ENCODE assay signal across 11 cellular contexts in genomic region chr22:37126882-37127281, GRCh38. TPM values are rescaled to one million over a fixed set of nuclear protein-coding genes. Genes with fewer than 3 reads are reported as not detected.
DNase-seq lines count a peak whose midpoint lies in the region; ATAC-seq, FAIRE-seq and TF ChIP-seq lines count a peak whose summit lies in the region.
"Had no signal": no experiment of that assay in that cellular context is flagged by ENCODE, and none has a peak within 500 bp of the region (broad histone marks: within the 10 kb centered on the region; RNA-seq: fewer than 3 reads in every experiment).

No MANE protein-coding gene starts in this region.

- no peak overlapping the region for H3K27ac ChIP-seq in CD8-positive, alpha-beta T cell (ENCODE audit: low read depth, low read length)
- H3K27ac ChIP-seq in HepG2 (ENCODE audit: extremely low read length, insufficient read depth, low read length) (no peak overlapping the region), RWPE1 (no peak overlapping the region)

- no peak overlapping the region for H2AFZ ChIP-seq in HepG2 (ENCODE audit: low read length)

- no peak overlapping the region for H3K4me3 ChIP-seq in CD8-positive, alpha-beta T cell (ENCODE audit: low read depth, low read length)
- no peak overlapping the region for H3K4me3 ChIP-seq in HepG2 (replicated peaks in 1 of 3; ENCODE audit: insufficient read depth in 1 of 3, low read depth in 2 of 3, low read length in 3 of 3)

- 54% methylated on average over 5 of the region's 5 CpGs for WGBS in HepG2 (ENCODE audit: low lambda C conversion rate)

- peak; percentile 31 for TF ChIP-seq CTCF in CD8-positive, alpha-beta T cell (IDR thresholded peaks at IDR 0.05)
- TF ChIP-seq CTCF in HFFc6 (IDR thresholded peaks at IDR 0.05) = peak; percentile 63
- peak; percentile 57 for TF ChIP-seq CTCF in HepG2 (CRISPR knock-in tag; IDR thresholded peaks at IDR 0.05)
- TF ChIP-seq CTCF in RWPE1 (conservative IDR thresholded peaks at IDR 0.05; ENCODE audit: low read depth) = no peak

- in situ Hi-C loops in HepG2 (cut with HindIII; ENCODE audit: extremely low pct_ligation_motif_present, low pct_unique_long_range_greater_than_20kb) = no loop called here

- no peaks in the 10 kb centered on the region for H3K27me3 ChIP-seq in CD8-positive, alpha-beta T cell (ENCODE audit: insufficient read depth, low read length)
- peaks cover 1 to 31% of the 10 kb centered on the region in 2 experiments; a peak in 4 of 5 replicates for H3K27me3 ChIP-seq in HepG2 (ENCODE audit: control insufficient read depth in 1 of 2, insufficient read depth in 2 of 2, low read length in 2 of 2)

- peaks cover 22% of the 10 kb centered on the region for H3K4me1 ChIP-seq in CD8-positive, alpha-beta T cell (ENCODE audit: insufficient read depth, low read length)
- H3K4me1 ChIP-seq in HepG2 (ENCODE audit: insufficient read depth, low read length) = peaks cover 12% of the 10 kb centered on the region

- FAIRE-seq in HepG2 (lab: Jason Lieb, UNC) = no peak

- BruUV-seq in HepG2 (replicated peaks; lab: Mats Ljungman, UMichigan) = no TSS peak

- intact Hi-C loops in CD8-positive, alpha-beta T cell (cut with DNase I, micrococcal nuclease) = no loop called here
- intact Hi-C loops in activated T-helper 2 cell treated with anti-CD3 and anti-CD28 coated beads, Interferon-gamma antibody, Interleukin-2, Interleukin-4, amounts not matched to agents 10 μg/mL and 5 μg/mL and 100 μg/mL, durations not matched to agents 14 hours and 24 hours and 36 hours (cut with micrococcal nuclease) = no loop called here
- intact Hi-C loops in HepG2 (cut with micrococcal nuclease; ENCODE audit: unreplicated experiment) = no loop called here

- CTCF ChIA-PET in CD8-positive, alpha-beta T cell (lab: Charles Lee) = interaction anchor here (0.9 to 6.7 kb wide), 12 partner anchors 9 to 135 kb away, joined by 3 to 31 read pairs (median 4); no protein-coding TSS in a partner anchor
- CTCF ChIA-PET in HepG2 (lab: Yijun Ruan, JAX; ENCODE audit: low intra/inter-chr PET ratio, low total read pairs) = no interaction called here
- CTCF ChIA-PET in RWPE1 (lab: Yijun Ruan, JAX) = interaction anchor here (0.5 to 0.7 kb wide), 2 partner anchors 49 to 60 kb away, joined by 3 read pairs; no protein-coding TSS in a partner anchor

- no peak for TF ChIP-seq POLR2A in HepG2 (IDR thresholded peaks at IDR 0.05; ENCODE audit: insufficient read depth in 1 of 2, low read depth in 2 of 2, low read length in 2 of 2)

- H3K9me3 Mint-ChIP-seq in CD8-positive, alpha-beta T cell = no peaks in the 10 kb centered on the region
- H3K9me3 Mint-ChIP-seq in HFFc6 = no peaks in the 10 kb centered on the region
- no peaks in the 10 kb centered on the region for H3K9me3 Mint-ChIP-seq in activated T-helper 2 cell treated with anti-CD3 and anti-CD28 coated beads, Interferon-gamma antibody, Interleukin-2, Interleukin-4, amounts not matched to agents 10 μg/mL and 5 μg/mL and 100 μg/mL, durations not matched to agents 14 hours and 24 hours and 36 hours

- H3K9ac ChIP-seq in HepG2 (ENCODE audit: insufficient read depth, low read depth, low read length) = no peak overlapping the region

- H3K9me3 ChIP-seq in CD8-positive, alpha-beta T cell (ENCODE audit: low read length) = no peaks in the 10 kb centered on the region
- H3K9me3 ChIP-seq in HepG2 (ENCODE audit: low read length) = no peaks in the 10 kb centered on the region

- no peak for TF ChIP-seq EP300 in HepG2 (IDR thresholded peaks at IDR 0.05; ENCODE audit: low read depth in 2 of 2, low read length in 2 of 2)
- no peak for TF ChIP-seq EP300 in HepG2 (CRISPR knock-in tag; IDR thresholded peaks at IDR 0.05; ENCODE audit: borderline replicate concordance)

- TF ChIP-seq RAD21 in HepG2 (CRISPR knock-in tag; IDR thresholded peaks at IDR 0.05) = no peak

- no peaks in the 10 kb centered on the region for H3K27me3 Mint-ChIP-seq in CD8-positive, alpha-beta T cell (ENCODE audit: low read depth)
- peaks cover 46% of the 10 kb centered on the region for H3K27me3 Mint-ChIP-seq in HFFc6 (ENCODE audit: insufficient read depth)
- H3K27me3 Mint-ChIP-seq in activated T-helper 2 cell treated with anti-CD3 and anti-CD28 coated beads, Interferon-gamma antibody, Interleukin-2, Interleukin-4, amounts not matched to agents 10 μg/mL and 5 μg/mL and 100 μg/mL, durations not matched to agents 14 hours and 24 hours and 36 hours (ENCODE audit: low read depth) = no peaks in the 10 kb centered on the region

- no peak for ATAC-seq in CD8-positive, alpha-beta T cell
- ATAC-seq in HepG2 = peak; percentile 42
- ATAC-seq in HG03378 (IDR thresholded peaks at IDR 0.05; ENCODE audit: unreplicated experiment) = no peak

- peak overlapping the region; percentile 86 for H3K27ac Mint-ChIP-seq in CD8-positive, alpha-beta T cell
- no peak overlapping the region for H3K27ac Mint-ChIP-seq in HFFc6
- H3K27ac Mint-ChIP-seq in activated T-helper 2 cell treated with anti-CD3 and anti-CD28 coated beads, Interferon-gamma antibody, Interleukin-2, Interleukin-4, amounts not matched to agents 10 μg/mL and 5 μg/mL and 100 μg/mL, durations not matched to agents 14 hours and 24 hours and 36 hours = peak overlapping the region; percentile 70

- peak in 2 of 7 experiments; percentile 36 to 38 for DNase-seq in CD8-positive, alpha-beta T cell
- DNase-seq in HFFc6 (no peak), HepG2 (ENCODE audit: low spot score) (no peak), D341Med (ENCODE audit: low spot score) (no peak), COLO668 (lab: John Stamatoyannopoulos, UW; ENCODE audit: unreplicated experiment) (no peak), RWPE1 (ENCODE audit: low spot score) (no peak)
- DNase-seq in activated T-helper 2 cell treated with anti-CD3 and anti-CD28 coated beads, Interferon-gamma antibody, Interleukin-2, Interleukin-4, amounts not matched to agents 10 μg/mL and 5 μg/mL and 100 μg/mL, durations not matched to agents 14 hours and 24 hours and 36 hours (ENCODE audit: low spot score) = no peak
- DNase-seq: cortex of kidney, NCI-H1105, T1000 had no signal

- no peaks in the 10 kb centered on the region for H3K79me2 ChIP-seq in HepG2 (ENCODE audit: insufficient read depth, low read length)

- H3K4me3 Mint-ChIP-seq in CD8-positive, alpha-beta T cell = no peak overlapping the region
- no peak overlapping the region for H3K4me3 Mint-ChIP-seq in HFFc6
- no peak overlapping the region for H3K4me3 Mint-ChIP-seq in activated T-helper 2 cell treated with anti-CD3 and anti-CD28 coated beads, Interferon-gamma antibody, Interleukin-2, Interleukin-4, amounts not matched to agents 10 μg/mL and 5 μg/mL and 100 μg/mL, durations not matched to agents 14 hours and 24 hours and 36 hours (ENCODE audit: low read depth)

- no peak overlapping the region for H3K4me2 ChIP-seq in HepG2 (ENCODE audit: low read depth, low read length)

- H3K4me1 Mint-ChIP-seq in CD8-positive, alpha-beta T cell (ENCODE audit: low read depth) = peaks cover 38% of the 10 kb centered on the region
- H3K4me1 Mint-ChIP-seq in HFFc6 (ENCODE audit: low read depth) = peaks cover 5% of the 10 kb centered on the region
- peaks cover 46% of the 10 kb centered on the region for H3K4me1 Mint-ChIP-seq in activated T-helper 2 cell treated with anti-CD3 and anti-CD28 coated beads, Interferon-gamma antibody, Interleukin-2, Interleukin-4, amounts not matched to agents 10 μg/mL and 5 μg/mL and 100 μg/mL, durations not matched to agents 14 hours and 24 hours and 36 hours (ENCODE audit: low read depth)

- POLR2A ChIA-PET in CD8-positive, alpha-beta T cell (lab: Charles Lee) = interaction anchor here (0.9 to 1.1 kb wide), 3 partner anchors 31 to 72 kb away, joined by 3 to 4 read pairs (median 3); no protein-coding TSS in a partner anchor
- POLR2A ChIA-PET in HepG2 (lab: Yijun Ruan, JAX) = no interaction called here
- POLR2A ChIA-PET in RWPE1 (lab: Yijun Ruan, JAX; ENCODE audit: low non-redundant PET) = no interaction called here

- peaks cover 27% of the 10 kb centered on the region for H3K36me3 ChIP-seq in CD8-positive, alpha-beta T cell (ENCODE audit: insufficient read depth, low read length)
- H3K36me3 ChIP-seq in HepG2 (replicated peaks in 1 of 2; ENCODE audit: control insufficient read depth in 1 of 2, insufficient read depth in 2 of 2, low read length in 2 of 2) = no peaks in the 10 kb centered on the region

- H3K36me3 Mint-ChIP-seq in CD8-positive, alpha-beta T cell = peaks cover 61% of the 10 kb centered on the region
- no peaks in the 10 kb centered on the region for H3K36me3 Mint-ChIP-seq in HFFc6 (ENCODE audit: low read depth)
- H3K36me3 Mint-ChIP-seq in activated T-helper 2 cell treated with anti-CD3 and anti-CD28 coated beads, Interferon-gamma antibody, Interleukin-2, Interleukin-4, amounts not matched to agents 10 μg/mL and 5 μg/mL and 100 μg/mL, durations not matched to agents 14 hours and 24 hours and 36 hours (ENCODE audit: low read depth) = peaks cover 70% of the 10 kb centered on the region

- H4K20me1 ChIP-seq in HepG2 (ENCODE audit: insufficient read depth, low read length) = no peaks in the 10 kb centered on the region

RNA-seq across cellular contexts. Expression of gene TMPRSS6, which starts 17.4 kb away (rescaled TPM):
- under 1 TPM; 0.27 to 0.58 TPM for total RNA-seq in CD8-positive, alpha-beta T cell
- total RNA-seq in HFFc6 (2021; fragmentation: NEBNext Ultra II Directional; extraction: Animal tissue kit (Norgen Biotek cat#: 25700)) = not detected
- 9.2 and 10.2 TPM in 2 replicates for total RNA-seq in activated T-helper 2 cell treated with anti-CD3 and anti-CD28 coated beads, Interferon-gamma antibody, Interleukin-2, Interleukin-4, amounts not matched to agents 10 μg/mL and 5 μg/mL and 100 μg/mL, durations not matched to agents 14 hours and 24 hours and 36 hours
- total RNA-seq in HepG2 (2016; rRNA removed; fragmentation: Illumina TruSeq; extraction: Trizol) = 1.5 and 4.2 TPM in 2 replicates
- 1.1 and 1.5 TPM in 2 replicates for total RNA-seq in HepG2 (2016; cell fraction: cytosol; rRNA removed; fragmentation: Illumina TruSeq; extraction: Trizol; ENCODE audit: low read depth)
- 1.5 and 5.2 TPM in 2 replicates for total RNA-seq in HepG2 (2016; cell fraction: insoluble cytoplasmic fraction; rRNA removed; fragmentation: Illumina TruSeq; extraction: Trizol)
- total RNA-seq in HepG2 (2016; cell fraction: membrane; rRNA removed; fragmentation: Illumina TruSeq; extraction: Trizol) = 1.7 and 2.7 TPM in 2 replicates
- 5.1 and 6.1 TPM in 2 replicates for total RNA-seq in HepG2 (2016; cell fraction: nucleus; rRNA removed; fragmentation: Illumina TruSeq; extraction: Trizol)
- 4.8 and 8.5 TPM in 2 replicates for polyA plus RNA-seq in HepG2 (2011; rRNA removed)
- 5.4 and 5.9 TPM in 2 replicates for polyA plus RNA-seq in HepG2 (2011; cell fraction: cytosol; rRNA removed)
- 16.8 and 19.4 TPM in 2 replicates for polyA plus RNA-seq in HepG2 (2011; cell fraction: nucleus; rRNA removed)
- polyA plus RNA-seq in HepG2 (2012) = 4.2 and 6.4 TPM in 2 replicates
- polyA plus RNA-seq in HepG2 (2016; cell fraction: cytosol; fragmentation: Illumina TruSeq; extraction: Trizol; ENCODE audit: low read depth) = 1.7 TPM in 2 replicates
- 2.3 and 2.6 TPM in 2 replicates for polyA plus RNA-seq in HepG2 (2016; cell fraction: insoluble cytoplasmic fraction; fragmentation: Illumina TruSeq; extraction: Trizol; ENCODE audit: low read depth)
- polyA plus RNA-seq in HepG2 (2016; cell fraction: membrane; fragmentation: Illumina TruSeq; extraction: Trizol; ENCODE audit: low read depth) = 2.4 and 3.1 TPM in 2 replicates
- 10.0 and 11.5 TPM in 2 replicates for polyA plus RNA-seq in HepG2 (2016; cell fraction: nucleus; fragmentation: Illumina TruSeq; extraction: Trizol; ENCODE audit: insufficient read depth, low read depth)
- 6.6 TPM in 1 of 2 replicates, not detected in the other for polyA minus RNA-seq in HepG2 (2011; rRNA and poly(A)+ RNA removed; ENCODE audit: low replicate concordance)
- 1.1 and 1.9 TPM in 2 replicates for polyA minus RNA-seq in HepG2 (2011; cell fraction: cytosol; rRNA and poly(A)+ RNA removed)
- 4.0 and 5.2 TPM in 2 replicates for polyA minus RNA-seq in HepG2 (2011; cell fraction: nucleus; rRNA and poly(A)+ RNA removed)

RNA-seq across cellular contexts. Expression of gene IL2RB, which starts 22.8 kb away (rescaled TPM):
- total RNA-seq in CD8-positive, alpha-beta T cell = 100 to 1,000 TPM; 121 to 129 TPM
- total RNA-seq in HFFc6 (2021; fragmentation: NEBNext Ultra II Directional; extraction: Animal tissue kit (Norgen Biotek cat#: 25700)) = not detected
- 404 and 410 TPM in 2 replicates for total RNA-seq in activated T-helper 2 cell treated with anti-CD3 and anti-CD28 coated beads, Interferon-gamma antibody, Interleukin-2, Interleukin-4, amounts not matched to agents 10 μg/mL and 5 μg/mL and 100 μg/mL, durations not matched to agents 14 hours and 24 hours and 36 hours
- total RNA-seq in HepG2 (2016; rRNA removed; fragmentation: Illumina TruSeq; extraction: Trizol) = not detected in 2 replicates
- not detected in 2 replicates for total RNA-seq in HepG2 (2016; cell fraction: cytosol; rRNA removed; fragmentation: Illumina TruSeq; extraction: Trizol; ENCODE audit: low read depth)
- total RNA-seq in HepG2 (2016; cell fraction: insoluble cytoplasmic fraction; rRNA removed; fragmentation: Illumina TruSeq; extraction: Trizol) = not detected in 2 replicates
- total RNA-seq in HepG2 (2016; cell fraction: membrane; rRNA removed; fragmentation: Illumina TruSeq; extraction: Trizol) = not detected in 2 replicates
- not detected in 2 replicates for total RNA-seq in HepG2 (2016; cell fraction: nucleus; rRNA removed; fragmentation: Illumina TruSeq; extraction: Trizol)
- 0.05 TPM in 1 of 2 replicates, not detected in the other for polyA plus RNA-seq in HepG2 (2011; rRNA removed)
- polyA plus RNA-seq in HepG2 (2011; cell fraction: cytosol; rRNA removed) = 0.10 TPM in 1 of 2 replicates, not detected in the other
- 0.09 TPM in 1 of 2 replicates, not detected in the other for polyA plus RNA-seq in HepG2 (2011; cell fraction: nucleus; rRNA removed)
- 0.03 TPM in 1 of 2 replicates, not detected in the other for polyA plus RNA-seq in HepG2 (2012)
- polyA plus RNA-seq in HepG2 (2016; cell fraction: cytosol; fragmentation: Illumina TruSeq; extraction: Trizol; ENCODE audit: low read depth) = not detected in 2 replicates
- not detected in 2 replicates for polyA plus RNA-seq in HepG2 (2016; cell fraction: insoluble cytoplasmic fraction; fragmentation: Illumina TruSeq; extraction: Trizol; ENCODE audit: low read depth)
- polyA plus RNA-seq in HepG2 (2016; cell fraction: membrane; fragmentation: Illumina TruSeq; extraction: Trizol; ENCODE audit: low read depth) = not detected in 2 replicates
- not detected in 2 replicates for polyA plus RNA-seq in HepG2 (2016; cell fraction: nucleus; fragmentation: Illumina TruSeq; extraction: Trizol; ENCODE audit: insufficient read depth, low read depth)
- polyA minus RNA-seq in HepG2 (2011; rRNA and poly(A)+ RNA removed; ENCODE audit: low replicate concordance) = 0.06 TPM in 1 of 2 replicates, not detected in the other
- not detected in 2 replicates for polyA minus RNA-seq in HepG2 (2011; cell fraction: cytosol; rRNA and poly(A)+ RNA removed)
- not detected in 2 replicates for polyA minus RNA-seq in HepG2 (2011; cell fraction: nucleus; rRNA and poly(A)+ RNA removed)

Comparison
In these comparisons a context has a peak if more than half of its experiments do, and no peak if none do; other contexts are left out.
1. RNA of gene IL2RB, which starts 22.8 kb away (total RNA-seq): 404 to 410 TPM in activated T-helper 2 cell treated with anti-CD3 and anti-CD28 coated beads, Interferon-gamma antibody, Interleukin-2, Interleukin-4, amounts not matched to agents 10 μg/mL and 5 μg/mL and 100 μg/mL, durations not matched to agents 14 hours and 24 hours and 36 hours and 121 to 129 TPM in CD8-positive, alpha-beta T cell; not detected in HFFc6 and not detected in HepG2; every median in the first group is over 10 times any median in the second.